In genomic region chr16:1078579-1079021, GRCh38 we compare ENCODE assay signal across 9 cellular contexts. TPM values are rescaled to one million over a fixed set of nuclear protein-coding genes. Genes with fewer than 3 reads are reported as not detected.
A peak's percentile ranks its signal among the peaks of the same experiment; 100 is the strongest.
DNase-seq lines count a peak whose midpoint lies in the region; TF ChIP-seq lines count a peak whose summit lies in the region.
"Had no signal": no experiment of that assay in that cellular context is flagged by ENCODE, and none has a peak within 500 bp of the region (broad histone marks: within the 10 kb centered on the region; RNA-seq: fewer than 3 reads in every experiment).

No MANE protein-coding gene starts in this region.

- WGBS in tibial nerve, 2 donors = 54 to 62% methylated on average over 21 to 22 of the region's 28 CpGs

- peak; percentile 77 for DNase-seq in Daoy (ENCODE audit: low read depth)
- DNase-seq in NCI-H2196 (lab: John Stamatoyannopoulos, UW; ENCODE audit: unreplicated experiment) = peak; percentile 92
- DNase-seq in T47D (ENCODE audit: low read depth in 1 of 2, low spot score in 1 of 2) = peak; percentile 86 to 95
- DNase-seq in myocyte (ENCODE audit: low read depth) = peak; percentile 91
- DNase-seq in NCI-H1436 (lab: John Stamatoyannopoulos, UW) = no peak
- no peak for DNase-seq in NCI-H510A (lab: John Stamatoyannopoulos, UW)
- DNase-seq in iPS-NIHi11 (ENCODE audit: low spot score) = no peak
- DNase-seq in tibial nerve (ENCODE audit: low spot score in 2 of 2) = no peak

- peaks cover 0 to 8% (median 0%) of the 10 kb centered on the region in 4 donors for H3K9me3 ChIP-seq in tibial nerve

- in situ Hi-C loops in T47D (cut with HindIII; ENCODE audit: low pct_unique_long_range_greater_than_20kb, low sequenced_read_pairs) = no loop called here

- no peak overlapping the region for H3K27ac ChIP-seq in tibial nerve

- H3K4me1 ChIP-seq in tibial nerve = peaks cover 0 to 5% (median 0%) of the 10 kb centered on the region in 4 donors

- no peak overlapping the region for H3K4me3 ChIP-seq in tibial nerve
- H3K4me3 ChIP-seq: K562 had no signal

- TF ChIP-seq CTCF in tibial nerve (IDR thresholded peaks at IDR 0.05) = no peak

- H3K36me3 ChIP-seq in tibial nerve = no peaks in the 10 kb centered on the region

- peaks cover 0 to 95% of the 10 kb centered on the region in 2 donors for H3K27me3 ChIP-seq in tibial nerve

- TF ChIP-seq EP300 in tibial nerve (IDR thresholded peaks at IDR 0.05) = no peak

- TF ChIP-seq POLR2A in tibial nerve (IDR thresholded peaks at IDR 0.05) = no peak

RNA-seq across cellular contexts. Expression of gene SSTR5, which starts 6.1 kb away (rescaled TPM):
- total RNA-seq in Daoy (2014; rRNA removed; shearing (Covaris generic)) = not detected in 2 replicates
- total RNA-seq in myocyte (0.29 and 1.6 TPM in 2 replicates), tibial nerve (not detected)
- 0.74 TPM for polyA plus RNA-seq in myocyte (2012)
- total RNA-seq: K562 had no signal
- polyA plus RNA-seq: K562 had no signal

RNA-seq across cellular contexts. Expression of gene C1QTNF8, which starts 17.4 kb away (rescaled TPM):
- not detected in 2 replicates for total RNA-seq in Daoy (2014; rRNA removed; shearing (Covaris generic))
- total RNA-seq in myocyte (not detected in 2 replicates), tibial nerve (not detected)
- polyA plus RNA-seq in myocyte (2012) = 0.08 TPM
- total RNA-seq: K562 had no signal
- polyA plus RNA-seq: K562 had no signal

Comparison
In these comparisons a context has a peak if more than half of its experiments do, and no peak if none do; other contexts are left out.
1. DNase-seq: peak in Daoy (single experiment), NCI-H2196 (single experiment), T47D (2 of 2) and myocyte (single experiment); none in NCI-H1436 (single experiment), NCI-H510A (single experiment), iPS-NIHi11 (single experiment) and tibial nerve (0 of 2).